Comparison of ENCODE assay signal across 9 cellular contexts in genomic region chr7:87148332-87148955, GRCh38. TPM values are rescaled to one million over a fixed set of nuclear protein-coding genes. Genes with fewer than 3 reads are reported as not detected.
DNase-seq lines count a peak whose midpoint lies in the region; ATAC-seq, FAIRE-seq and TF ChIP-seq lines count a peak whose summit lies in the region.
"Had no signal": no experiment of that assay in that cellular context is flagged by ENCODE, and none has a peak within 500 bp of the region (broad histone marks: within the 10 kb centered on the region; RNA-seq: fewer than 3 reads in every experiment).

No MANE protein-coding gene starts in this region.

- TF ChIP-seq CTCF in GM12878 (IDR thresholded peaks at IDR 0.05 in 2 of 3, conservative IDR thresholded peaks at IDR 0.05 in 1 of 3; ENCODE audit: control insufficient read depth in 2 of 3, extremely low read depth in 1 of 3, insufficient read depth in 1 of 3, low read depth in 3 of 3, low read length in 3 of 3): peak; percentile 52 to 68 (median 66)

- no peaks in the 10 kb centered on the region for H3K27me3 ChIP-seq in GM12878 (replicated peaks in 1 of 2; ENCODE audit: control insufficient read depth in 2 of 2, insufficient read depth in 2 of 2, low read length in 1 of 2)

- H3K4me3 ChIP-seq in GM12878: no peak overlapping the region

- FAIRE-seq in GM12878 (lab: Jason Lieb, UNC): peak; percentile 13

- no peaks in the 10 kb centered on the region for H4K20me1 ChIP-seq in GM12878 (ENCODE audit: control insufficient read depth, insufficient read depth)

- no peak overlapping the region for H2AFZ ChIP-seq in GM12878 (ENCODE audit: control insufficient read depth, low read depth, low read length)

- ATAC-seq in GM12878: no peak
- no peak for ATAC-seq in GM21825 (IDR thresholded peaks at IDR 0.05; ENCODE audit: unreplicated experiment)
- ATAC-seq: naive thymus-derived CD4-positive, alpha-beta T cell had no signal

- intact Hi-C loops in GM12878 (cut with micrococcal nuclease; ENCODE audit: unreplicated experiment): loop anchor here (1.0 kb wide), 2 partner anchors 209 to 222 kb away; no protein-coding TSS in a partner anchor

- no peak overlapping the region for H3K27ac ChIP-seq in GM12878 (ENCODE audit: control insufficient read depth, insufficient read depth)

- TF ChIP-seq RAD21 in GM12878 (IDR thresholded peaks at IDR 0.05; ENCODE audit: insufficient read depth, low read depth, low read length): peak; percentile 96

- H3K9ac ChIP-seq in GM12878 (ENCODE audit: control insufficient read depth, insufficient read depth, low read length): no peak overlapping the region

- RAD21 ChIA-PET in GM12878 (lab: Charles Lee; ENCODE audit: unreplicated experiment): interaction anchor here (0.8 to 1.7 kb wide), 11 partner anchors 10 to 267 kb away, joined by 3 to 11 read pairs (median 4); no protein-coding TSS in a partner anchor

- no peaks in the 10 kb centered on the region for H3K36me3 ChIP-seq in GM12878 (ENCODE audit: control insufficient read depth in 2 of 2, insufficient read depth in 2 of 2, low read length in 1 of 2)

- peaks cover 19% of the 10 kb centered on the region for H3K79me2 ChIP-seq in GM12878 (ENCODE audit: control insufficient read depth, insufficient read depth, low read length)

- no peak for TF ChIP-seq EP300 in GM12878 (IDR thresholded peaks at IDR 0.05; ENCODE audit: borderline replicate concordance in 1 of 2, control insufficient read depth in 1 of 2, low read depth in 2 of 2, low read length in 2 of 2)

- SMC1A ChIA-PET in GM12878 (lab: Charles Lee; ENCODE audit: uncharacterized antibody, unreplicated experiment): interaction anchor here (0.6 to 4.2 kb wide), 21 partner anchors 11 to 359 kb away, joined by 3 to 32 read pairs (median 5); no protein-coding TSS in a partner anchor

- H3K4me2 ChIP-seq in GM12878 (ENCODE audit: control insufficient read depth, insufficient read depth): no peak overlapping the region

- POLR2A ChIA-PET in GM12878 (lab: Charles Lee): interaction anchor here (2.4 kb wide), 1 partner anchor 72 kb away, joined by 5 read pairs; no protein-coding TSS in a partner anchor

- no peak for TF ChIP-seq POLR2A in GM12878 (IDR thresholded peaks at IDR 0.05; ENCODE audit: low read depth, low read length)

- peaks cover 16% of the 10 kb centered on the region for H3K4me1 ChIP-seq in GM12878 (ENCODE audit: control insufficient read depth, insufficient read depth, low read length)

- CTCF ChIA-PET in GM12878 (lab: Yijun Ruan, JAX): interaction anchor here (0.7 to 3.3 kb wide), 29 partner anchors 9 to 236 kb away, joined by 3 to 42 read pairs (median 4); partner anchors contain the start of gene ELAPOR2

- BruUV-seq in GM12878 (replicated peaks; lab: Mats Ljungman, UMichigan): no TSS peak

- DNase-seq in ELF-1 (ENCODE audit: low read depth, low spot score) (peak; percentile 19), Kasumi-1 (lab: John Stamatoyannopoulos, UW) (peak; percentile 51 to 59), GM12878 (ENCODE audit: low read depth, low spot score) (no peak), myocyte (ENCODE audit: low read depth) (peak; percentile 62), hepatic stellate cell (ENCODE audit: low spot score) (no peak)
- no peak for DNase-seq in activated CD4-positive, alpha-beta T cell treated with anti-CD3 and anti-CD28 coated beads, Interleukin-2, amount 50 U/mL, for 48 hours
- no peak for DNase-seq in stimulated activated CD8-positive, alpha-beta memory T cell treated with anti-CD3 and anti-CD28 coated beads, Interleukin-4, amount 100 ng/mL, for 48 hours

- in situ Hi-C loops in GM12878 (cut with MboI): loop anchor here (5.0 kb wide), 2 partner anchors 91 to 211 kb away; partner anchors contain the start of gene ELAPOR2

- whole genome bisulfite sequencing in GM12878 (ENCODE audit: insufficient coverage, insufficient replicate concordance, low lambda C conversion rate, missing lambda C conversion rate): 100% methylated on average over 1 of the region's 1 CpG

- no peaks in the 10 kb centered on the region for H3K9me3 ChIP-seq in GM12878 (replicated peaks; ENCODE audit: control insufficient read depth, insufficient read depth, low read length)

TF ChIP-seq in GM12878, 131 proteins besides CTCF, POLR2A, EP300 and RAD21:
- TF ChIP-seq SMC3 (IDR thresholded peaks at IDR 0.05; ENCODE audit: borderline replicate concordance, low read length) (peak; percentile 85), ZNF384 (IDR thresholded peaks at IDR 0.05; ENCODE audit: borderline replicate concordance, low read depth, low read length) (0 out of 2 replicates have a peak, but pooled peaks have one; percentile 25), NFYA (IDR thresholded peaks at IDR 0.05; ENCODE audit: borderline replicate concordance, low read depth, low read length) (no peak), E2F4 (IDR thresholded peaks at IDR 0.05; ENCODE audit: low read depth, low read length) (no peak), POLR2AphosphoS5 (IDR thresholded peaks at IDR 0.05; ENCODE audit: low read length) (no peak), NBN (IDR thresholded peaks at IDR 0.05) (no peak), NR2F1 (conservative IDR thresholded peaks at IDR 0.05) (no peak), ASH2L (IDR thresholded peaks at IDR 0.05; ENCODE audit: borderline replicate concordance, low read depth) (no peak), WRNIP1 (IDR thresholded peaks at IDR 0.05; ENCODE audit: borderline replicate concordance, low read depth, low read length) (no peak), BHLHE40 (IDR thresholded peaks at IDR 0.05; ENCODE audit: borderline replicate concordance in 1 of 2, low read depth in 2 of 2, low read length in 1 of 2) (no peak)

RNA-seq across cellular contexts. Expression of gene DMTF1, which starts 3.8 kb away (rescaled TPM):
- 798 and 844 TPM in 2 replicates for total RNA-seq in GM12878 (2013; cell fraction: nucleolus; rRNA removed)
- total RNA-seq in GM12878 (2014; rRNA removed) (98.2 and 109 TPM in 2 replicates), GM12878 (2014; rRNA removed; fragmentation: Illumina TruSeq; extraction: Trizol) (96.3 and 108 TPM in 2 replicates), GM12878 (2021) (62.6 and 79.0 TPM in 2 replicates), myocyte (68.5 and 69.1 TPM in 2 replicates)
- 58.8 TPM for polyA plus RNA-seq in GM12878 (2011; ENCODE audit: low read depth)
- polyA plus RNA-seq in GM12878 (2011; rRNA removed) (191 and 269 TPM in 2 replicates), GM12878 (2014; fragmentation: Illumina TruSeq; extraction: Trizol) (102 and 133 TPM in 2 replicates), GM12878 (2014; fragmentation: Nextera tagmentation; extraction: Ambion mirVana) (10 to 100 TPM; 24.3 to 28.4 TPM), GM12878 (2014; rRNA removed) (58.0 and 65.0 TPM in 2 replicates), GM12878 (2016; fragmentation: Nextera tagmentation; extraction: Ambion mirVana) (10 to 100 TPM; 49.0 to 52.9 TPM)
- polyA plus RNA-seq in GM12878 (2011; cell fraction: cytosol; rRNA removed): 50.8 and 53.1 TPM in 2 replicates
- 502 and 620 TPM in 2 replicates for polyA plus RNA-seq in GM12878 (2011; cell fraction: nucleus; rRNA removed)
- 65.8 and 69.4 TPM in 2 replicates for polyA plus RNA-seq in GM12878 (2012)
- 190 and 273 TPM in 2 replicates for polyA minus RNA-seq in GM12878 (2011; rRNA and poly(A)+ RNA removed)
- 25.3 and 38.2 TPM in 2 replicates for polyA minus RNA-seq in GM12878 (2011; cell fraction: cytosol; rRNA and poly(A)+ RNA removed)
- 392 and 529 TPM in 2 replicates for polyA minus RNA-seq in GM12878 (2011; cell fraction: nucleus; rRNA and poly(A)+ RNA removed)
- 42.4 TPM for polyA plus RNA-seq in myocyte (2012)

Comparison
In these comparisons a context has a peak if more than half of its experiments do, and no peak if none do; other contexts are left out.
1. DNase-seq: peak in ELF-1 (single experiment), Kasumi-1 (2 of 2) and myocyte (single experiment); none in GM12878 (single experiment), hepatic stellate cell (single experiment), activated CD4-positive, alpha-beta T cell treated with anti-CD3 and anti-CD28 coated beads, Interleukin-2, amount 50 U/mL, for 48 hours (0 of 2) and stimulated activated CD8-positive, alpha-beta memory T cell treated with anti-CD3 and anti-CD28 coated beads, Interleukin-4, amount 100 ng/mL, for 48 hours (single experiment).